In genomic region chr1:228379666-228380065, GRCh38 we compare ENCODE assay signal across 12 cellular contexts. TPM values are rescaled to one million over a fixed set of nuclear protein-coding genes. Genes with fewer than 3 reads are reported as not detected.
A peak's percentile ranks its signal among the peaks of the same experiment; 100 is the strongest.
DNase-seq lines count a peak whose midpoint lies in the region; ATAC-seq, FAIRE-seq and TF ChIP-seq lines count a peak whose summit lies in the region.
"Had no signal": no experiment of that assay in that cellular context is flagged by ENCODE, and none has a peak within 500 bp of the region (broad histone marks: within the 10 kb centered on the region; RNA-seq: fewer than 3 reads in every experiment).

No MANE protein-coding gene starts in this region.

- intact Hi-C loops in Right ventricle myocardium inferior (cut with DNase I), result loop anchor here (5.0 to 10.0 kb wide), 2 partner anchors 78 to 105 kb away; partner anchors contain the start of gene RNF187
- intact Hi-C loops in left ventricle myocardium inferior (cut with micrococcal nuclease), result no loop called here
- intact Hi-C loops in naive thymus-derived CD4-positive, alpha-beta T cell (cut with micrococcal nuclease), result loop anchor here (1.0 to 5.0 kb wide), 6 partner anchors 25 to 249 kb away; partner anchors contain the start of gene RNF187 (in 1 of the 2)
- intact Hi-C loops in vagina (cut with DNase I), result loop anchor here (10.0 kb wide), 1 partner anchor 105 kb away; the partner anchor contains the start of gene RNF187

- H3K4me3 Mint-ChIP-seq in astrocyte (ENCODE audit: unreplicated experiment), result peak overlapping the region; percentile 72
- H3K4me3 Mint-ChIP-seq in naive thymus-derived CD4-positive, alpha-beta T cell, result peak overlapping the region in 8 of 10 donors; percentile 70 to 90 (median 84)

- H3K79me2 ChIP-seq in astrocyte (ENCODE audit: insufficient read depth, low read length), result no peaks in the 10 kb centered on the region

- POLR2A ChIA-PET in naive thymus-derived CD4-positive, alpha-beta T cell (lab: Charles Lee), result interaction anchor here (0.5 kb wide), 1 partner anchor 116 kb away, joined by 3 read pairs; no protein-coding TSS in a partner anchor

- peak overlapping the region; percentile 88 for H3K4me2 ChIP-seq in astrocyte (ENCODE audit: low read length)

- no peaks in the 10 kb centered on the region for H4K20me1 ChIP-seq in astrocyte (ENCODE audit: insufficient read depth, low read length)

- in situ Hi-C loops in HAP-1 (cut with MboI; ENCODE audit: low sequenced_read_pairs), result no loop called here

- H3K27ac ChIP-seq in left ventricle myocardium inferior (replicated peaks), result no peak overlapping the region
- no peak overlapping the region for H3K27ac ChIP-seq in astrocyte (ENCODE audit: low read depth, low read length)
- no peak overlapping the region for H3K27ac ChIP-seq in naive thymus-derived CD4-positive, alpha-beta T cell (ENCODE audit: low read depth, low read length)
- peak overlapping the region; percentile 92 for H3K27ac ChIP-seq in vagina
- H3K27ac ChIP-seq in substantia nigra (ENCODE audit: low read depth, low read length, poor library complexity, severe bottlenecking), result no peak overlapping the region

- no peak for TF ChIP-seq POLR2A in vagina (IDR thresholded peaks at IDR 0.05)

- no peaks in the 10 kb centered on the region for H3K4me1 Mint-ChIP-seq in astrocyte (ENCODE audit: low read depth, unreplicated experiment)
- peaks cover 6 to 18% (median 8%) of the 10 kb centered on the region in 7 donors for H3K4me1 Mint-ChIP-seq in naive thymus-derived CD4-positive, alpha-beta T cell

- no peaks in the 10 kb centered on the region for H3K36me3 Mint-ChIP-seq in astrocyte (ENCODE audit: low read depth, unreplicated experiment)
- peaks cover 0 to 4% (median 0%) of the 10 kb centered on the region in 5 donors for H3K36me3 Mint-ChIP-seq in naive thymus-derived CD4-positive, alpha-beta T cell

- no peak for TF ChIP-seq CTCF in left ventricle myocardium inferior (IDR thresholded peaks at IDR 0.05; ENCODE audit: borderline replicate concordance)
- no peak for TF ChIP-seq CTCF in astrocyte (IDR thresholded peaks at IDR 0.05; ENCODE audit: insufficient read depth, low read depth, low read length)
- no peak for TF ChIP-seq CTCF in vagina (IDR thresholded peaks at IDR 0.05)
- no peak for TF ChIP-seq CTCF in GM20000 (IDR thresholded peaks at IDR 0.05; ENCODE audit: extremely low read depth, missing control alignments)

- H3K36me3 ChIP-seq in left ventricle myocardium inferior, result peaks cover 30% of the 10 kb centered on the region
- no peaks in the 10 kb centered on the region for H3K36me3 ChIP-seq in astrocyte (ENCODE audit: insufficient read depth, low read length)
- peaks cover 0 to 3% (median 0%) of the 10 kb centered on the region in 3 experiments for H3K36me3 ChIP-seq in naive thymus-derived CD4-positive, alpha-beta T cell (ENCODE audit: control insufficient read depth in 2 of 3, insufficient read depth in 3 of 3, low read length in 3 of 3)
- H3K36me3 ChIP-seq in vagina, result no peaks in the 10 kb centered on the region
- no peaks in the 10 kb centered on the region for H3K36me3 ChIP-seq in HAP-1 (replicated peaks)
- H3K36me3 ChIP-seq: gastroesophageal sphincter had no signal

- no peaks in the 10 kb centered on the region for H3K9me3 Mint-ChIP-seq in astrocyte (ENCODE audit: unreplicated experiment)
- no peaks in the 10 kb centered on the region for H3K9me3 Mint-ChIP-seq in naive thymus-derived CD4-positive, alpha-beta T cell

- DNase-seq in Right ventricle myocardium inferior (ENCODE audit: missing footprints), result peak; percentile 31
- no peak for DNase-seq in left ventricle myocardium inferior
- DNase-seq in astrocyte (ENCODE audit: low read depth), result no peak
- no peak for DNase-seq in naive thymus-derived CD4-positive, alpha-beta T cell
- no peak for DNase-seq in vagina (ENCODE audit: extremely low spot score in 2 of 2)
- no peak for DNase-seq in HAP-1 (ENCODE audit: low spot score in 2 of 2)
- DNase-seq in GM20000 (ENCODE audit: low spot score), result no peak
- no peak for DNase-seq in substantia nigra (lab: John Stamatoyannopoulos, UW)
- DNase-seq: activated effector memory CD4-positive, alpha-beta T cell treated with Interleukin-2 at 50 U/mL for 16 hours; NCI-H1105 had no signal

- H3K9me3 ChIP-seq in left ventricle myocardium inferior (replicated peaks), result no peaks in the 10 kb centered on the region
- no peaks in the 10 kb centered on the region for H3K9me3 ChIP-seq in astrocyte (ENCODE audit: insufficient read depth, low read depth, low read length)
- H3K9me3 ChIP-seq in naive thymus-derived CD4-positive, alpha-beta T cell (ENCODE audit: control insufficient read depth in 2 of 3, low read length in 3 of 3), result no peaks in the 10 kb centered on the region
- H3K9me3 ChIP-seq in vagina, result no peaks in the 10 kb centered on the region
- no peaks in the 10 kb centered on the region for H3K9me3 ChIP-seq in HAP-1
- H3K9me3 ChIP-seq: gastroesophageal sphincter had no signal

- CTCF ChIA-PET in naive thymus-derived CD4-positive, alpha-beta T cell (lab: Charles Lee), result no interaction called here

- H2AFZ ChIP-seq in astrocyte (ENCODE audit: low read depth, low read length), result no peak overlapping the region

- no peak for ATAC-seq in Right ventricle myocardium inferior
- no peak for ATAC-seq in naive thymus-derived CD4-positive, alpha-beta T cell
- ATAC-seq: gastroesophageal sphincter had no signal

- H3K4me1 ChIP-seq in left ventricle myocardium inferior, result peaks cover 47% of the 10 kb centered on the region
- peaks cover 4% of the 10 kb centered on the region for H3K4me1 ChIP-seq in astrocyte (ENCODE audit: insufficient read depth, low read length)
- H3K4me1 ChIP-seq in naive thymus-derived CD4-positive, alpha-beta T cell (ENCODE audit: control insufficient read depth in 2 of 2, insufficient read depth in 2 of 2, low read length in 2 of 2), result no peaks in the 10 kb centered on the region
- peaks cover 18% of the 10 kb centered on the region for H3K4me1 ChIP-seq in vagina
- peaks cover 9% of the 10 kb centered on the region; the same call in 1 of the 2 replicates for H3K4me1 ChIP-seq in HAP-1

- no peak for FAIRE-seq in astrocyte (lab: Jason Lieb, UNC)
- FAIRE-seq: endometrium had no signal

- H3K27me3 ChIP-seq in left ventricle myocardium inferior (ENCODE audit: low read depth), result peaks cover 6% of the 10 kb centered on the region
- H3K27me3 ChIP-seq in astrocyte (ENCODE audit: insufficient read depth, low read length), result no peaks in the 10 kb centered on the region
- H3K27me3 ChIP-seq in naive thymus-derived CD4-positive, alpha-beta T cell (ENCODE audit: control insufficient read depth in 2 of 2, insufficient read depth in 2 of 2, low read length in 2 of 2), result peaks cover 0 to 4% of the 10 kb centered on the region in 2 donors
- H3K27me3 ChIP-seq in vagina, result no peaks in the 10 kb centered on the region
- no peaks in the 10 kb centered on the region for H3K27me3 ChIP-seq in HAP-1 (ENCODE audit: low read depth)

- no peak overlapping the region for H3K9ac ChIP-seq in astrocyte (ENCODE audit: low read length)

- no peak overlapping the region for H3K27ac Mint-ChIP-seq in astrocyte (ENCODE audit: unreplicated experiment)
- H3K27ac Mint-ChIP-seq in naive thymus-derived CD4-positive, alpha-beta T cell, result no peak overlapping the region

- H3K27me3 Mint-ChIP-seq in astrocyte (ENCODE audit: low read depth, unreplicated experiment), result peaks cover 42% of the 10 kb centered on the region
- H3K27me3 Mint-ChIP-seq in naive thymus-derived CD4-positive, alpha-beta T cell, result peaks cover 0 to 47% (median 9%) of the 10 kb centered on the region in 5 donors

- no peak overlapping the region for H3K4me3 ChIP-seq in left ventricle myocardium inferior
- no peak overlapping the region for H3K4me3 ChIP-seq in astrocyte (ENCODE audit: insufficient read depth, low read depth, low read length)
- H3K4me3 ChIP-seq in naive thymus-derived CD4-positive, alpha-beta T cell (ENCODE audit: low read length), result no peak overlapping the region
- peak overlapping the region in 1 of 2 donors; percentile 62 for H3K4me3 ChIP-seq in vagina
- no peak overlapping the region for H3K4me3 ChIP-seq in HAP-1

RNA-seq across cellular contexts. Expression of gene TRIM11, which starts 27.0 kb away (rescaled TPM):
- total RNA-seq in Right ventricle myocardium inferior, result 7.7 TPM
- total RNA-seq in left ventricle myocardium inferior, result 6.2 TPM
- 25.7 and 32.2 TPM in 2 replicates for total RNA-seq in astrocyte
- total RNA-seq in naive thymus-derived CD4-positive, alpha-beta T cell, result 10 to 100 TPM; 36.0 to 64.9 (median 48.2) TPM
- polyA plus RNA-seq in naive thymus-derived CD4-positive, alpha-beta T cell, result 10 to 100 TPM; 11.8 to 22.4 TPM
- total RNA-seq in vagina, result 22.1 TPM

RNA-seq across cellular contexts. Expression of gene TRIM17, which starts 37.0 kb away (rescaled TPM):
- total RNA-seq in Right ventricle myocardium inferior, result 0.38 TPM
- total RNA-seq in left ventricle myocardium inferior, result 0.36 TPM
- 0.82 and 1.5 TPM in 2 replicates for total RNA-seq in astrocyte
- total RNA-seq in naive thymus-derived CD4-positive, alpha-beta T cell, result 1 to 10 TPM in 3 of 5 experiments, under 1 TPM in 2; 0.92 to 2.5 (median 1.8) TPM
- under 1 TPM; 0.18 to 0.44 TPM for polyA plus RNA-seq in naive thymus-derived CD4-positive, alpha-beta T cell
- total RNA-seq in vagina, result 1.2 TPM
- total RNA-seq: gastroesophageal sphincter had no signal
